Comparison of ENCODE assay signal across 36 cellular contexts in the genomic region with DNA sequence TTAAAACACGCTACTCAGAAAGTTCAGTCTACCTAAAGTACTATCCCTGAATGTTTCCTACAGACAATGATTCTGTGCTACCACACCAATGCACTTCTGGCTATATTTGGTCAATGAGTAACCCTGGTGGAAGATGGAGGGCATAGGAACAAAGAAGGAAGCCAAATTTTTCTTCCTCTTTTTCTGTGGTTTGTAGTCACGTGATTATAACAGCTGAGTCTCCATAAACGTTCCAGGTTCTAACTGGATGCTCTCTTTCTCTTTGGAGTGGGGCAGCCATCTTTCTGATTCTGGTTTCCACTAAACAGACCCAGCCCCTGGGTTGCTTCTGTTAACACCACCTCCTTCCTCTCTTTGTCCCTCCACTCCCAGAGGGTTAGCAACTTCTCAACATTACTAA.
"Had no signal": no experiment of that assay in that cellular context is flagged by ENCODE, and none has a peak within 500 bp of the region (broad histone marks: within the 10 kb centered on the region; RNA-seq: fewer than 3 reads in every experiment).

No MANE protein-coding gene starts in this region.

- H3K27me3 Mint-ChIP-seq: activated CD4-positive, alpha-beta memory T cell treated with anti-CD3 and anti-CD28 coated beads, Interleukin-2, amount 10 ng/mL, durations not matched to agents 7 days and 5 days; activated CD4-positive, alpha-beta T cell treated with anti-CD3 and anti-CD28 coated beads, Interleukin-2, amount 10 ng/mL, durations not matched to agents 7 days and 5 days; activated naive CD4-positive, alpha-beta T cell treated with anti-CD3 and anti-CD28 coated beads, Interleukin-2, amount 10 ng/mL, durations not matched to agents 7 days and 5 days; activated naive CD8-positive, alpha-beta T cell treated with anti-CD3 and anti-CD28 coated beads, Interleukin-2, amount 10 ng/mL, durations not matched to agents 7 days and 5 days; activated T-cell treated with anti-CD3 and anti-CD28 coated beads, Interleukin-2, amount 50 U/mL, for 24 hours; brain; naive B cell; stimulated activated memory B cell treated with anti-CD40 and anti-IgM and Interleukin-4, amounts not matched to agents 10 μg/mL and 1 μg/mL and 100 μg/mL, for 72 hours; stimulated activated naive CD8-positive, alpha-beta T cell treated with anti-CD3 and anti-CD28 coated beads, Interleukin-15, amount 100 ng/mL, for 72 hours; type B pancreatic cell had no signal

- H3K9me3 ChIP-seq: ascending aorta, colonic mucosa, mucosa of descending colon, ovary, prostate gland, sigmoid colon, uterus had no signal

- H3K27me3 ChIP-seq: ascending aorta, cardiac muscle cell, colonic mucosa, ovary, sigmoid colon, uterus had no signal

- DNase-seq: activated CD4-positive, alpha-beta memory T cell treated with anti-CD3 and anti-CD28 coated beads, Interleukin-2, amount 10 ng/mL, durations not matched to agents 7 days and 5 days; activated CD4-positive, alpha-beta T cell treated with anti-CD3 and anti-CD28 coated beads for 1 hour; activated CD4-positive, alpha-beta T cell treated with anti-CD3 and anti-CD28 coated beads, Interleukin-2, amount 10 ng/mL, durations not matched to agents 7 days and 5 days; activated CD8-positive, alpha-beta memory T cell treated with anti-CD3 and anti-CD28 coated beads, Interleukin-2, amount 50 U/mL, for 48 hours; activated gamma-delta T cell; activated naive CD4-positive, alpha-beta T cell treated with anti-CD3 and anti-CD28 coated beads, Interleukin-2, amount 10 ng/mL, durations not matched to agents 7 days and 5 days; activated naive CD8-positive, alpha-beta T cell treated with anti-CD3 and anti-CD28 coated beads, Interleukin-2, amount 10 ng/mL, durations not matched to agents 7 days and 5 days; activated T-cell treated with anti-CD3 and anti-CD28 coated beads, Interleukin-2, amount 50 U/mL, for 24 hours; cerebellar nuclear complex; colonic mucosa; effector CD8-positive, alpha-beta T cell; left cardiac atrium; left ventricle myocardium superior; mucosa of descending colon; naive B cell; nephron progenitor cell; ovary; retina; sigmoid colon; stimulated activated CD4-positive, alpha-beta T cell treated with anti-CD3 and anti-CD28 coated beads, Interleukin-1b, Interleukin-23, amount 100 ng/mL, for 48 hours; stimulated activated CD4-positive, alpha-beta T cell treated with anti-CD3 and anti-CD28 coated beads, Interleukin-4, amount 100 ng/mL, for 4 hours; stimulated activated CD8-positive, alpha-beta memory T cell treated with anti-CD3 and anti-CD28 coated beads, Interleukin-4, amount 100 ng/mL, for 48 hours; stimulated activated naive CD8-positive, alpha-beta T cell treated with anti-CD3 and anti-CD28 coated beads, Interleukin-15, amount 100 ng/mL, for 72 hours; substantia nigra; uterus had no signal

- H3K4me3 ChIP-seq: ascending aorta, cardiac muscle cell, colonic mucosa, mucosa of descending colon, ovary, prostate gland, sigmoid colon, smooth muscle cell, uterus had no signal

- H3K36me3 ChIP-seq: ascending aorta, cardiac muscle cell, colonic mucosa, ovary, prostate gland, sigmoid colon, uterus had no signal

- H3K4me1 ChIP-seq: ascending aorta, colonic mucosa, prostate gland, sigmoid colon, uterus had no signal

- ATAC-seq: left cardiac atrium; left ventricle myocardium superior; mucosa of descending colon; stimulated activated memory B cell treated with anti-CD40 and anti-IgM and Interleukin-4, amounts not matched to agents 10 μg/mL and 1 μg/mL and 100 μg/mL, for 72 hours; stimulated activated naive CD8-positive, alpha-beta T cell treated with anti-CD3 and anti-CD28 coated beads, Interleukin-15, amount 100 ng/mL, for 72 hours; WTC11 had no signal

- FAIRE-seq: endometrium, frontal cortex, keratinocyte had no signal

- H3K27ac ChIP-seq: ascending aorta, cardiac muscle cell, colonic mucosa, ovary, prostate gland, sigmoid colon, uterus had no signal

- H3K4me2 ChIP-seq: smooth muscle cell had no signal

- H3K4me3 Mint-ChIP-seq: activated CD4-positive, alpha-beta memory T cell treated with anti-CD3 and anti-CD28 coated beads, Interleukin-2, amount 10 ng/mL, durations not matched to agents 7 days and 5 days; activated CD4-positive, alpha-beta T cell treated with anti-CD3 and anti-CD28 coated beads, Interleukin-2, amount 10 ng/mL, durations not matched to agents 7 days and 5 days; activated naive CD4-positive, alpha-beta T cell treated with anti-CD3 and anti-CD28 coated beads, Interleukin-2, amount 10 ng/mL, durations not matched to agents 7 days and 5 days; activated naive CD8-positive, alpha-beta T cell treated with anti-CD3 and anti-CD28 coated beads, Interleukin-2, amount 10 ng/mL, durations not matched to agents 7 days and 5 days; activated T-cell treated with anti-CD3 and anti-CD28 coated beads, Interleukin-2, amount 50 U/mL, for 24 hours; brain; naive B cell; nephron progenitor cell; stimulated activated memory B cell treated with anti-CD40 and anti-IgM and Interleukin-4, amounts not matched to agents 10 μg/mL and 1 μg/mL and 100 μg/mL, for 72 hours; stimulated activated naive CD8-positive, alpha-beta T cell treated with anti-CD3 and anti-CD28 coated beads, Interleukin-15, amount 100 ng/mL, for 72 hours; type B pancreatic cell; WTC11 had no signal

- H3K9me3 Mint-ChIP-seq: brain, nephron progenitor cell, WTC11 had no signal

- H3K27ac Mint-ChIP-seq: activated CD4-positive, alpha-beta memory T cell treated with anti-CD3 and anti-CD28 coated beads, Interleukin-2, amount 10 ng/mL, durations not matched to agents 7 days and 5 days; activated CD4-positive, alpha-beta T cell treated with anti-CD3 and anti-CD28 coated beads, Interleukin-2, amount 10 ng/mL, durations not matched to agents 7 days and 5 days; activated naive CD4-positive, alpha-beta T cell treated with anti-CD3 and anti-CD28 coated beads, Interleukin-2, amount 10 ng/mL, durations not matched to agents 7 days and 5 days; activated naive CD8-positive, alpha-beta T cell treated with anti-CD3 and anti-CD28 coated beads, Interleukin-2, amount 10 ng/mL, durations not matched to agents 7 days and 5 days; activated T-cell treated with anti-CD3 and anti-CD28 coated beads, Interleukin-2, amount 50 U/mL, for 24 hours; brain; naive B cell; nephron progenitor cell; stimulated activated memory B cell treated with anti-CD40 and anti-IgM and Interleukin-4, amounts not matched to agents 10 μg/mL and 1 μg/mL and 100 μg/mL, for 72 hours; stimulated activated naive CD8-positive, alpha-beta T cell treated with anti-CD3 and anti-CD28 coated beads, Interleukin-15, amount 100 ng/mL, for 72 hours; type B pancreatic cell; WTC11 had no signal

- H3K36me3 Mint-ChIP-seq: activated naive CD4-positive, alpha-beta T cell treated with anti-CD3 and anti-CD28 coated beads, Interleukin-2, amount 10 ng/mL, durations not matched to agents 7 days and 5 days; activated naive CD8-positive, alpha-beta T cell treated with anti-CD3 and anti-CD28 coated beads, Interleukin-2, amount 10 ng/mL, durations not matched to agents 7 days and 5 days; brain; naive B cell; stimulated activated memory B cell treated with anti-CD40 and anti-IgM and Interleukin-4, amounts not matched to agents 10 μg/mL and 1 μg/mL and 100 μg/mL, for 72 hours; type B pancreatic cell; WTC11 had no signal

- H3K4me1 Mint-ChIP-seq: activated CD4-positive, alpha-beta memory T cell treated with anti-CD3 and anti-CD28 coated beads, Interleukin-2, amount 10 ng/mL, durations not matched to agents 7 days and 5 days; activated CD4-positive, alpha-beta T cell treated with anti-CD3 and anti-CD28 coated beads, Interleukin-2, amount 10 ng/mL, durations not matched to agents 7 days and 5 days; activated naive CD4-positive, alpha-beta T cell treated with anti-CD3 and anti-CD28 coated beads, Interleukin-2, amount 10 ng/mL, durations not matched to agents 7 days and 5 days; activated naive CD8-positive, alpha-beta T cell treated with anti-CD3 and anti-CD28 coated beads, Interleukin-2, amount 10 ng/mL, durations not matched to agents 7 days and 5 days; naive B cell; nephron progenitor cell; stimulated activated memory B cell treated with anti-CD40 and anti-IgM and Interleukin-4, amounts not matched to agents 10 μg/mL and 1 μg/mL and 100 μg/mL, for 72 hours; stimulated activated naive CD8-positive, alpha-beta T cell treated with anti-CD3 and anti-CD28 coated beads, Interleukin-15, amount 100 ng/mL, for 72 hours; WTC11 had no signal
